9 cellular contexts compared by ENCODE assay signal in the genomic region with DNA sequence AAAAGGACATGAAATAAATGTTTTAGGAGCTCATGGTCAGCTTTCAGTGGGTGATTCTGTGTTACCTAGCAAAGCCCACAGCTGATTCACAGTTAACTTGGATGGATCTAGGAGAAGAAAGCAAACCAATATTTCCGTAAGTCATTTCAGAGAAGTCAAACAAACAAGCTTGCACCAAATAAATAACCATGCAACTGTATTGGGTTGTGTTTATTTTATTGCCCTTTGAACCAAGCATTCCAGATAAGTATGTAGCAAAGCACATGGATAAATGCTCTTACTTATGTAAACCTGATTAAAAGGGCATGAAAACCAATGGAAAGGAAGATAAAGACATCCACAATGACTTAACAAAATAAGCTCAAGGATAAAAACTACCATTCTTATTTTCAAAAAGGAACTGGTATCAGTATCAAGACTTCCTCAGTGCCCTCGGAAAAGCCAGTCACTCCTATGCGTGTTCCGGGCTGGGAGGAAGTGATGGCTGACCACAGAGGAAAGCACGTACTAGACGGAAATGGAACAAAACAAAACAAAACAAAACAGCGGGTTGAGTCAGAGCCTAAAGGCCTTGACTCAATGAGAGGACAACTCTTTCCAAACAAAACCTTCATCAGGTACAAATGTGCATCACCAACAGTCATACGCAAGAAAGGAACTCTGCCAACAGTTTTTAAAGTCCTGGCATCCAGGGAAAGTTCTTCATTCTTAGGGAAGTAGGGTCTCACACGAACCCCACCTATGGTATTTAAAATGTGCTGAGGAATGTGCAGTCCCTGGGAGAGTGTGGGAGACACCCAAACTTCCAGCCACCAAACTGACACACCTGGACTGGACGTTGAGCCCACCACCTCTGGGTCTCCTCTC.
DNase-seq lines count a peak whose midpoint lies in the region; ATAC-seq and TF ChIP-seq lines count a peak whose summit lies in the region.
"Had no signal": no experiment of that assay in that cellular context is flagged by ENCODE, and none has a peak within 500 bp of the region (broad histone marks: within the 10 kb centered on the region; RNA-seq: fewer than 3 reads in every experiment).

No MANE protein-coding gene starts in this region.

- H3K27ac Mint-ChIP-seq in activated CD4-positive, alpha-beta T cell treated with anti-CD3 and anti-CD28 coated beads, Interleukin-2, amount 10 ng/mL, durations not matched to agents 7 days and 5 days = peak overlapping the region; percentile 92
- H3K27ac Mint-ChIP-seq in nephron = peak overlapping the region; percentile 34 to 53 (median 47)

- H3K36me3 Mint-ChIP-seq in activated CD4-positive, alpha-beta T cell treated with anti-CD3 and anti-CD28 coated beads, Interleukin-2, amount 10 ng/mL, durations not matched to agents 7 days and 5 days (ENCODE audit: low read depth) = peaks cover 8% of the 10 kb centered on the region
- H3K36me3 Mint-ChIP-seq in nephron (ENCODE audit: low read depth) = peaks cover 8% of the 10 kb centered on the region

- peak overlapping the region; percentile 80 to 89 (median 83) for H3K27ac ChIP-seq in thyroid gland
- H3K27ac ChIP-seq: A549 had no signal

- intact Hi-C loops in thyroid gland (cut with DNase I) = no loop called here

- POLR2A ChIA-PET in activated CD4-positive, alpha-beta T cell treated with anti-CD3 and anti-CD28 coated beads, Interleukin-2, amount 10 ng/mL, durations not matched to agents 7 days and 5 days (lab: Charles Lee) = no interaction called here

- CTCF ChIA-PET in activated CD4-positive, alpha-beta T cell treated with anti-CD3 and anti-CD28 coated beads, Interleukin-2, amount 10 ng/mL, durations not matched to agents 7 days and 5 days (lab: Charles Lee) = interaction anchor here (0.7 to 4.3 kb wide), 5 partner anchors 9 to 227 kb away, joined by 3 to 15 read pairs (median 5); no protein-coding TSS in a partner anchor

- peaks cover 20 to 41% of the 10 kb centered on the region in 2 donors for H3K4me1 ChIP-seq in thyroid gland
- H3K4me1 ChIP-seq: A549 had no signal

- H3K4me3 Mint-ChIP-seq in activated CD4-positive, alpha-beta T cell treated with anti-CD3 and anti-CD28 coated beads, Interleukin-2, amount 10 ng/mL, durations not matched to agents 7 days and 5 days = peak overlapping the region; percentile 32
- H3K4me3 Mint-ChIP-seq in nephron = no peak overlapping the region

- no peak for TF ChIP-seq POLR2A in thyroid gland (IDR thresholded peaks at IDR 0.05)

- peaks cover 12% of the 10 kb centered on the region for H3K9me3 Mint-ChIP-seq in activated CD4-positive, alpha-beta T cell treated with anti-CD3 and anti-CD28 coated beads, Interleukin-2, amount 10 ng/mL, durations not matched to agents 7 days and 5 days
- H3K9me3 Mint-ChIP-seq in nephron = peaks cover 8% of the 10 kb centered on the region

- no peaks in the 10 kb centered on the region for H3K9me3 ChIP-seq in thyroid gland
- H3K9me3 ChIP-seq: A549 had no signal

- no peak overlapping the region for H3K4me3 ChIP-seq in thyroid gland (replicated peaks in 1 of 3)
- H3K4me3 ChIP-seq: A549 had no signal

- peak; percentile 76 for ATAC-seq in HG03354 (IDR thresholded peaks at IDR 0.05; ENCODE audit: poor library complexity, severe bottlenecking, unreplicated experiment)
- ATAC-seq: A549 had no signal

- peaks cover 44% of the 10 kb centered on the region for H3K4me1 Mint-ChIP-seq in activated CD4-positive, alpha-beta T cell treated with anti-CD3 and anti-CD28 coated beads, Interleukin-2, amount 10 ng/mL, durations not matched to agents 7 days and 5 days
- H3K4me1 Mint-ChIP-seq in nephron = peaks cover 44% of the 10 kb centered on the region

- H3K27me3 ChIP-seq in thyroid gland = no peaks in the 10 kb centered on the region

- H3K36me3 ChIP-seq in thyroid gland = no peaks in the 10 kb centered on the region

- TF ChIP-seq CTCF in nephron (IDR thresholded peaks at IDR 0.05; ENCODE audit: unreplicated experiment in 3 of 3) = no peak
- TF ChIP-seq CTCF in thyroid gland (IDR thresholded peaks at IDR 0.05) = no peak

- WGBS in thyroid gland, 2 donors = 23 to 32% methylated on average over 10 of the region's 10 CpGs

- H3K27me3 Mint-ChIP-seq in activated CD4-positive, alpha-beta T cell treated with anti-CD3 and anti-CD28 coated beads, Interleukin-2, amount 10 ng/mL, durations not matched to agents 7 days and 5 days = peaks cover 4% of the 10 kb centered on the region
- H3K27me3 Mint-ChIP-seq in nephron (ENCODE audit: low read depth) = no peaks in the 10 kb centered on the region

- DNase-seq in A172 (ENCODE audit: low spot score) (peak; percentile 73), dermis microvascular lymphatic vessel endothelial cell (ENCODE audit: low read depth in 2 of 2) (peak; percentile 96 to 97), thyroid gland (peak; percentile 52 to 59), DMS53 (lab: John Stamatoyannopoulos, UW) (no peak), NCI-H345 treated with DMSO at 0.1 percent for 48 hours (lab: John Stamatoyannopoulos, UW; ENCODE audit: unreplicated experiment) (no peak)
- peak; percentile 86 for DNase-seq in activated CD4-positive, alpha-beta T cell treated with anti-CD3 and anti-CD28 coated beads, Interleukin-2, amount 10 ng/mL, durations not matched to agents 7 days and 5 days

Comparison
In these comparisons a context has a peak if more than half of its experiments do, and no peak if none do; other contexts are left out.
1. DNase-seq: peak in A172 (single experiment), activated CD4-positive, alpha-beta T cell treated with anti-CD3 and anti-CD28 coated beads, Interleukin-2, amount 10 ng/mL, durations not matched to agents 7 days and 5 days (single experiment), dermis microvascular lymphatic vessel endothelial cell (2 of 2) and thyroid gland (2 of 2); none in DMS53 (single experiment) and NCI-H345 treated with DMSO at 0.1 percent for 48 hours (single experiment).